ENCODE assay signal across 8 cellular contexts in genomic region chr7:143380264-143380645, GRCh38. TPM values are rescaled to one million over a fixed set of nuclear protein-coding genes. Genes with fewer than 3 reads are reported as not detected.
DNase-seq lines count a peak whose midpoint lies in the region; ATAC-seq and TF ChIP-seq lines count a peak whose summit lies in the region.

No MANE protein-coding gene starts in this region.

- no peaks in the 10 kb centered on the region for H3K9me3 ChIP-seq in PC-9 (ENCODE audit: insufficient read depth, low read depth)

- H2AFZ ChIP-seq in PC-9: peak overlapping the region; percentile 85

- peaks cover 29% of the 10 kb centered on the region for H4K20me1 ChIP-seq in PC-9 (ENCODE audit: insufficient read depth)

- H3K4me1 Mint-ChIP-seq in activated T-helper 2 cell treated with anti-CD3 and anti-CD28 coated beads, Interferon-gamma antibody, Interleukin-2, Interleukin-4, amounts not matched to agents 10 μg/mL and 5 μg/mL and 100 μg/mL, durations not matched to agents 14 hours and 24 hours and 36 hours (ENCODE audit: low read depth): peaks cover 50% of the 10 kb centered on the region
- peaks cover 27% of the 10 kb centered on the region for H3K4me1 Mint-ChIP-seq in nephron

- DNase-seq in DMS53 treated with DMSO at 0.1 percent for 48 hours (lab: John Stamatoyannopoulos, UW; ENCODE audit: unreplicated experiment): peak; percentile 79
- DNase-seq in HuH-7 (ENCODE audit: low spot score): peak; percentile 89
- DNase-seq in PC-9: peak; percentile 75 to 89
- DNase-seq in activated T-helper 2 cell treated with anti-CD3 and anti-CD28 coated beads, Interferon-gamma antibody, Interleukin-2, Interleukin-4, amounts not matched to agents 10 μg/mL and 5 μg/mL and 100 μg/mL, durations not matched to agents 14 hours and 24 hours and 36 hours (ENCODE audit: low spot score): peak; percentile 81
- DNase-seq in fibroblast of pulmonary artery (ENCODE audit: low read depth): peak; percentile 91
- peak; percentile 85 for DNase-seq in stimulated activated naive CD4-positive, alpha-beta T cell treated with Interleukin-2 at 50 U/mL for 16 hours (lab: John Stamatoyannopoulos, UW)

- H3K4me1 ChIP-seq in PC-9 (replicated peaks; ENCODE audit: insufficient read depth): peaks cover 31% of the 10 kb centered on the region

- H3K36me3 ChIP-seq in PC-9 (ENCODE audit: low read depth): peaks cover 13% of the 10 kb centered on the region; the same call in 1 of the 2 replicates

- H3F3A ChIP-seq in PC-9 (ENCODE audit: insufficient read depth, low read depth): peaks cover 13% of the 10 kb centered on the region; the same call in 1 of the 2 replicates

- intact Hi-C loops in PC-9 (cut with micrococcal nuclease; ENCODE audit: unreplicated experiment): loop anchor here (1.0 to 5.0 kb wide), 5 partner anchors 35 to 498 kb away; partner anchors contain the start of gene CASP2
- intact Hi-C loops in activated T-helper 2 cell treated with anti-CD3 and anti-CD28 coated beads, Interferon-gamma antibody, Interleukin-2, Interleukin-4, amounts not matched to agents 10 μg/mL and 5 μg/mL and 100 μg/mL, durations not matched to agents 14 hours and 24 hours and 36 hours (cut with micrococcal nuclease): loop anchor here (1.0 to 5.0 kb wide), 6 partner anchors 17 to 571 kb away; partner anchors contain the start of genes FAM131B and GSTK1

- TF ChIP-seq CTCF in PC-9 (conservative IDR thresholded peaks at IDR 0.05) (peak; percentile 99), fibroblast of pulmonary artery (IDR thresholded peaks at IDR 0.05; ENCODE audit: low read length, missing control alignments) (peak; percentile 81), nephron (IDR thresholded peaks at IDR 0.05; ENCODE audit: unreplicated experiment in 3 of 3) (peak; percentile 87 to 91 (median 87))

- no peaks in the 10 kb centered on the region for H3K36me3 Mint-ChIP-seq in activated T-helper 2 cell treated with anti-CD3 and anti-CD28 coated beads, Interferon-gamma antibody, Interleukin-2, Interleukin-4, amounts not matched to agents 10 μg/mL and 5 μg/mL and 100 μg/mL, durations not matched to agents 14 hours and 24 hours and 36 hours (ENCODE audit: low read depth)
- no peaks in the 10 kb centered on the region for H3K36me3 Mint-ChIP-seq in nephron (ENCODE audit: low read depth)

- peak overlapping the region; percentile 89 for H3K27ac ChIP-seq in PC-9

- no peaks in the 10 kb centered on the region for H3K9me2 ChIP-seq in PC-9 (ENCODE audit: insufficient read depth)

- H3K27ac Mint-ChIP-seq in activated T-helper 2 cell treated with anti-CD3 and anti-CD28 coated beads, Interferon-gamma antibody, Interleukin-2, Interleukin-4, amounts not matched to agents 10 μg/mL and 5 μg/mL and 100 μg/mL, durations not matched to agents 14 hours and 24 hours and 36 hours: peak overlapping the region; percentile 89
- peak overlapping the region; percentile 92 to 95 (median 94) for H3K27ac Mint-ChIP-seq in nephron

- H3K4me3 Mint-ChIP-seq in activated T-helper 2 cell treated with anti-CD3 and anti-CD28 coated beads, Interferon-gamma antibody, Interleukin-2, Interleukin-4, amounts not matched to agents 10 μg/mL and 5 μg/mL and 100 μg/mL, durations not matched to agents 14 hours and 24 hours and 36 hours (ENCODE audit: low read depth): peak overlapping the region; percentile 85
- peak overlapping the region; percentile 84 to 93 (median 89) for H3K4me3 Mint-ChIP-seq in nephron

- TSS peak; percentile 58 for BruUV-seq in PC-9 (replicated peaks; lab: Mats Ljungman, UMichigan)

- H3K4me3 ChIP-seq in PC-9 (peak overlapping the region; percentile 74), fibroblast of pulmonary artery (replicated peaks; ENCODE audit: low read depth, low read length) (peak overlapping the region; percentile 95)

- POLR2A ChIA-PET in PC-9 (lab: Charles Lee; ENCODE audit: unreplicated experiment): interaction anchor here (0.5 to 1.0 kb wide), 6 partner anchors 49 to 1702 kb away, joined by 3 to 21 read pairs (median 3); no protein-coding TSS in a partner anchor

- H3K9me3 Mint-ChIP-seq in activated T-helper 2 cell treated with anti-CD3 and anti-CD28 coated beads, Interferon-gamma antibody, Interleukin-2, Interleukin-4, amounts not matched to agents 10 μg/mL and 5 μg/mL and 100 μg/mL, durations not matched to agents 14 hours and 24 hours and 36 hours: no peaks in the 10 kb centered on the region
- no peaks in the 10 kb centered on the region for H3K9me3 Mint-ChIP-seq in nephron

- H3K4me2 ChIP-seq in PC-9: peak overlapping the region; percentile 96

- ATAC-seq in GM21528 (IDR thresholded peaks at IDR 0.05; ENCODE audit: low FRiP score, unreplicated experiment): peak; percentile 65

- no peaks in the 10 kb centered on the region for H3K27me3 Mint-ChIP-seq in activated T-helper 2 cell treated with anti-CD3 and anti-CD28 coated beads, Interferon-gamma antibody, Interleukin-2, Interleukin-4, amounts not matched to agents 10 μg/mL and 5 μg/mL and 100 μg/mL, durations not matched to agents 14 hours and 24 hours and 36 hours (ENCODE audit: low read depth)
- no peaks in the 10 kb centered on the region for H3K27me3 Mint-ChIP-seq in nephron (ENCODE audit: low read depth)

- H3K27me3 ChIP-seq in PC-9 (ENCODE audit: insufficient read depth, low read depth): no peaks in the 10 kb centered on the region

- CTCF ChIA-PET in PC-9 (lab: Charles Lee): interaction anchor here (0.6 to 1.0 kb wide), 7 partner anchors 8 to 1405 kb away, joined by 3 to 7 read pairs (median 4); no protein-coding TSS in a partner anchor

- H3K79me2 ChIP-seq in PC-9 (ENCODE audit: low read depth): peaks cover 53% of the 10 kb centered on the region

RNA-seq across cellular contexts. Expression of gene ZYX, which starts 0.9 kb away (rescaled TPM):
- total RNA-seq in PC-9 (2021): 145 and 167 TPM in 2 replicates
- total RNA-seq in activated T-helper 2 cell treated with anti-CD3 and anti-CD28 coated beads, Interferon-gamma antibody, Interleukin-2, Interleukin-4, amounts not matched to agents 10 μg/mL and 5 μg/mL and 100 μg/mL, durations not matched to agents 14 hours and 24 hours and 36 hours: 114 and 115 TPM in 2 replicates

RNA-seq across cellular contexts. Expression of gene FAM131B, which starts 17.7 kb away (rescaled TPM):
- 0.65 and 0.80 TPM in 2 replicates for total RNA-seq in PC-9 (2021)
- total RNA-seq in activated T-helper 2 cell treated with anti-CD3 and anti-CD28 coated beads, Interferon-gamma antibody, Interleukin-2, Interleukin-4, amounts not matched to agents 10 μg/mL and 5 μg/mL and 100 μg/mL, durations not matched to agents 14 hours and 24 hours and 36 hours: 1.3 and 2.0 TPM in 2 replicates

RNA-seq across cellular contexts. Expression of gene EPHA1, which starts 28.4 kb away (rescaled TPM):
- 35.5 and 39.3 TPM in 2 replicates for total RNA-seq in PC-9 (2021)
- total RNA-seq in activated T-helper 2 cell treated with anti-CD3 and anti-CD28 coated beads, Interferon-gamma antibody, Interleukin-2, Interleukin-4, amounts not matched to agents 10 μg/mL and 5 μg/mL and 100 μg/mL, durations not matched to agents 14 hours and 24 hours and 36 hours: 0.07 and 0.34 TPM in 2 replicates

Comparison
In these comparisons a context has a peak if more than half of its experiments do, and no peak if none do; other contexts are left out.
1. Peak in every context shown above with its lines: DNase-seq, ATAC-seq, H3K4me3 ChIP-seq and H3K27ac ChIP-seq.
2. RNA of gene EPHA1, which starts 28.4 kb away (total RNA-seq): 35.5 to 39.3 TPM in PC-9; 0.07 to 0.34 TPM in activated T-helper 2 cell treated with anti-CD3 and anti-CD28 coated beads, Interferon-gamma antibody, Interleukin-2, Interleukin-4, amounts not matched to agents 10 μg/mL and 5 μg/mL and 100 μg/mL, durations not matched to agents 14 hours and 24 hours and 36 hours; every median in the first group is over 10 times any median in the second.